32 cellular contexts compared by ENCODE assay signal in genomic region chr2:186384226-186384625, GRCh38.
"Had no signal": no experiment of that assay in that cellular context is flagged by ENCODE, and none has a peak within 500 bp of the region (broad histone marks: within the 10 kb centered on the region; RNA-seq: fewer than 3 reads in every experiment).

No MANE protein-coding gene starts in this region.

- DNase-seq: activated CD4-positive, alpha-beta memory T cell treated with anti-CD3 and anti-CD28 coated beads for 36 hours; activated CD4-positive, alpha-beta T cell treated with anti-CD3 and anti-CD28 coated beads for 36 hours; activated CD4-positive, alpha-beta T cell treated with anti-CD3 and anti-CD28 coated beads, Interleukin-2, amount 10 ng/mL, durations not matched to agents 24 days and 14 days; activated CD4-positive, CD25-positive, alpha-beta regulatory T cell; activated CD4-positive, CD25-positive, alpha-beta regulatory T cell treated with anti-CD3 and anti-CD28 coated beads, Interleukin-2, amount 50 U/mL, for 72 hours; activated CD8-positive, alpha-beta memory T cell treated with anti-CD3 and anti-CD28 coated beads, Interleukin-2, amount 10 ng/mL, durations not matched to agents 7 days and 5 days; activated CD8-positive, alpha-beta memory T cell treated with anti-CD3 and anti-CD28 coated beads, Interleukin-2, amount 50 U/mL, for 4 hours; activated CD8-positive, alpha-beta T cell treated with anti-CD3 and anti-CD28 coated beads, Interleukin-2, amount 10 ng/mL, durations not matched to agents 7 days and 5 days; activated effector memory CD4-positive, alpha-beta T cell treated with anti-CD3 and anti-CD28 coated beads, Interleukin-2, amount 50 U/mL, for 16 hours; activated naive CD4-positive, alpha-beta T cell treated with anti-CD3 and anti-CD28 coated beads for 36 hours; activated naive CD8-positive, alpha-beta T cell treated with anti-CD3 and anti-CD28 coated beads for 36 hours; activated naive CD8-positive, alpha-beta T cell treated with anti-CD3 and anti-CD28 coated beads, Interleukin-2, amount 50 U/mL, for 24 hours; activated T-cell treated with anti-CD3 and anti-CD28 coated beads, Interleukin-2, amount 50 U/mL, for 1 hour; activated T-cell treated with anti-CD3 and anti-CD28 coated beads, Interleukin-2, amount 50 U/mL, for 48 hours; central memory CD4-positive, alpha-beta T cell; cerebellar nuclear complex; dorsolateral prefrontal cortex; effector memory CD4-positive, alpha-beta T cell; endodermal cell; erythroblast; foreskin keratinocyte; gastrocnemius medialis; glutamatergic neuron; heart left ventricle; T-helper 1 cell; T-helper 17 cell; T1000 had no signal

- H3K27ac ChIP-seq: ascending aorta, breast epithelium, cardiac muscle cell, coronary artery, dorsolateral prefrontal cortex, esophagus muscularis mucosa, foreskin keratinocyte, gastrocnemius medialis, heart left ventricle had no signal

- H3K36me3 ChIP-seq: ascending aorta, breast epithelium, cardiac muscle cell, esophagus muscularis mucosa, gastrocnemius medialis, heart left ventricle had no signal

- H3K4me1 ChIP-seq: ascending aorta, breast epithelium, esophagus muscularis mucosa, foreskin keratinocyte, gastrocnemius medialis, heart left ventricle had no signal

- H3K27me3 ChIP-seq: ascending aorta, breast epithelium, cardiac muscle cell, dorsolateral prefrontal cortex, esophagus muscularis mucosa, foreskin keratinocyte, gastrocnemius medialis, heart left ventricle had no signal

- H3K4me3 ChIP-seq: ascending aorta, breast epithelium, cardiac muscle cell, coronary artery, dorsolateral prefrontal cortex, esophagus muscularis mucosa, gastrocnemius medialis, heart left ventricle had no signal

- H3K9me3 ChIP-seq: ascending aorta, gastrocnemius medialis had no signal
